8 cellular contexts compared by ENCODE assay signal in the genomic region with DNA sequence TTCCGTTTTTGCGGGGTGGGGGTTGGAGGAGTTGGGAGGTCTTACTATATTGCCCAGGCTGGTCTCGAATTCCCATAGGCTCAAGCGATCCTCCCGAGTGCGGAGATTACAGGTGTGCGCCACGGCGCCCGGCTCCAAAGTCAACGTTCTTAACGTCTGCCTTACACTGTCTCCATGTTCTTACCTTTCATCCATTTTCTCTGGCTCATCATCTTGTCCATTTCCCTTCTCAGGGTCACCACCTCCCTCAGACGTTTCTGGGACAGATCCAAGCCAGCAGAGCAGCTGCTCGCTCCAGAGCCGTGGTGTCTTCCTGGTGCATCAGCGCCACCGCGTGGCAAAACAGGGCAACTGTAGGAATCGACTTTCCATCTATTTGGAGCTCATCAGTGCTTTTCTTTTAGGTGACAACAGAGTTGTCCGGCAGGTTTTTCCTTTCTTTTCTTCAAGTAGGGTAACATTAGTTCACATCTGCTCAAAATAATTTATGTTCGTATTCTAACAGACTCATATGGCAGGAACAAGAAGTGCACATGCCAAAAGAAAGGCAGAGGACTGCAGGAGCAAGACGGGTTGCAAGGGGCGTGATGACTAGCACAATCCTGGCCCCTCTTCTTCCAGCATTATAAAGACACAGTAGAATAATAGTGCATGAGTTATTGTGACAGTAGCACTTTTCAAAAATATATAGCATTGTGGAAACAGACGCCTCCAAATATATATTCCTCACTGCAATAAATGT.
A peak's percentile ranks its signal among the peaks of the same experiment; 100 is the strongest.
DNase-seq lines count a peak whose midpoint lies in the region; ATAC-seq and TF ChIP-seq lines count a peak whose summit lies in the region.

No MANE protein-coding gene starts in this region.

- H3K9ac ChIP-seq in liver (ENCODE audit: low read depth in 1 of 2, low read length in 2 of 2), result no peak overlapping the region

- H3K4me1 ChIP-seq in BE2C (no peaks in the 10 kb centered on the region), liver (ENCODE audit: control insufficient read depth in 4 of 4, insufficient read depth in 4 of 4, low read length in 3 of 4) (peaks cover 0 to 5% (median 2%) of the 10 kb centered on the region in 4 donors)

- H3K27ac ChIP-seq in dorsolateral prefrontal cortex, result peak overlapping the region in 1 of 59 donors; percentile 7
- H3K27ac ChIP-seq in liver (ENCODE audit: low read depth in 1 of 2, low read length in 2 of 2), result no peak overlapping the region

- H3K36me3 ChIP-seq in BE2C, result no peaks in the 10 kb centered on the region
- H3K36me3 ChIP-seq in liver (ENCODE audit: control insufficient read depth in 4 of 4, insufficient read depth in 3 of 4, low read depth in 1 of 4, low read length in 3 of 4), result no peaks in the 10 kb centered on the region

- H3K4me3 ChIP-seq in BE2C (ENCODE audit: low read depth, low read length), result peak overlapping the region; percentile 52
- peak overlapping the region; percentile 18 to 70 (median 54) for H3K4me3 ChIP-seq in dorsolateral prefrontal cortex
- H3K4me3 ChIP-seq in liver (ENCODE audit: low read depth in 1 of 3, low read length in 3 of 3), result peak overlapping the region in 1 of 3 donors; percentile 13

- H3K27me3 ChIP-seq in BE2C (no peaks in the 10 kb centered on the region), dorsolateral prefrontal cortex (no peaks in the 10 kb centered on the region), liver (ENCODE audit: control insufficient read depth in 4 of 4, insufficient read depth in 4 of 4, low read length in 3 of 4) (peaks cover 0 to 4% (median 0%) of the 10 kb centered on the region in 4 donors)

- H3K9me3 ChIP-seq in BE2C, result no peaks in the 10 kb centered on the region
- no peaks in the 10 kb centered on the region for H3K9me3 ChIP-seq in liver (ENCODE audit: control insufficient read depth in 4 of 4, low read length in 3 of 4)

- ATAC-seq in GM19035 (IDR thresholded peaks at IDR 0.05; ENCODE audit: unreplicated experiment), result peak; percentile 93
- ATAC-seq in HG03342 (IDR thresholded peaks at IDR 0.05; ENCODE audit: unreplicated experiment), result peak; percentile 87

- TF ChIP-seq RAD21 in liver (IDR thresholded peaks at IDR 0.05), result peak; percentile 99 to 100

- intact Hi-C loops in dorsolateral prefrontal cortex (cut with DNase I), result loop anchor here (2.0 to 10.0 kb wide), 2 partner anchors 214 to 430 kb away; no protein-coding TSS in a partner anchor

- WGBS in liver, result 12% methylated on average over 24 of the region's 24 CpGs

- DNase-seq in BE2C (peak; percentile 83), NCI-H524 (lab: John Stamatoyannopoulos, UW) (peak; percentile 72 to 80), dorsolateral prefrontal cortex (peak; percentile 43 to 91 (median 83))
- DNase-seq in activated CD4-positive, alpha-beta T cell treated with anti-CD3 and anti-CD28 coated beads, Interleukin-2, amount 50 U/mL, for 4 hours, result peak; percentile 68 to 72
- DNase-seq in stimulated activated CD4-positive, alpha-beta T cell treated with anti-CD3 and anti-CD28 coated beads, Interleukin-2, amount 100 ng/mL, for 48 hours, result peak; percentile 72 to 76

- TF ChIP-seq CTCF in BE2C (IDR thresholded peaks at IDR 0.05; ENCODE audit: low read depth, low read length), result peak; percentile 96
- TF ChIP-seq CTCF in dorsolateral prefrontal cortex (IDR thresholded peaks at IDR 0.05 in 54 of 56, conservative IDR thresholded peaks at IDR 0.05 in 2 of 56; ENCODE audit: low read depth in 1 of 56, partially characterized antibody in 56 of 56), result peak; percentile 89 to 99 (median 95)
- TF ChIP-seq CTCF in liver (IDR thresholded peaks at IDR 0.05; ENCODE audit: low read depth, low read length, missing input control), result peak; percentile 94

TF ChIP-seq in liver, 16 proteins besides CTCF, POLR2A, EP300 and RAD21:
- TF ChIP-seq JUND (IDR thresholded peaks at IDR 0.05) (no peak), NR2F2 (IDR thresholded peaks at IDR 0.05) (peak; percentile 37)
- TF ChIP-seq, protein P1, sequence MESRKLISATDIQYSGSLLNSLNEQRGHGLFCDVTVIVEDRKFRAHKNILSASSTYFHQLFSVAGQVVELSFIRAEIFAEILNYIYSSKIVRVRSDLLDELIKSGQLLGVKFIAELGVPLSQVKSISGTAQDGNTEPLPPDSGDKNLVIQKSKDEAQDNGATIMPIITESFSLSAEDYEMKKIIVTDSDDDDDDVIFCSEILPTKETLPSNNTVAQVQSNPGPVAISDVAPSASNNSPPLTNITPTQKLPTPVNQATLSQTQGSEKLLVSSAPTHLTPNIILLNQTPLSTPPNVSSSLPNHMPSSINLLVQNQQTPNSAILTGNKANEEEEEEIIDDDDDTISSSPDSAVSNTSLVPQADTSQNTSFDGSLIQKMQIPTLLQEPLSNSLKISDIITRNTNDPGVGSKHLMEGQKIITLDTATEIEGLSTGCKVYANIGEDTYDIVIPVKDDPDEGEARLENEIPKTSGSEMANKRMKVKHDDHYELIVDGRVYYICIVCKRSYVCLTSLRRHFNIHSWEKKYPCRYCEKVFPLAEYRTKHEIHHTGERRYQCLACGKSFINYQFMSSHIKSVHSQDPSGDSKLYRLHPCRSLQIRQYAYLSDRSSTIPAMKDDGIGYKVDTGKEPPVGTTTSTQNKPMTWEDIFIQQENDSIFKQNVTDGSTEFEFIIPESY (IDR thresholded peaks at IDR 0.05), result no peak
TF ChIP-seq in liver: peak in this region for 1.
